In genomic region chr7:123747089-123747488, GRCh38 we compare ENCODE assay signal across 9 cellular contexts. TPM values are rescaled to one million over a fixed set of nuclear protein-coding genes. Genes with fewer than 3 reads are reported as not detected.
DNase-seq lines count a peak whose midpoint lies in the region; ATAC-seq and TF ChIP-seq lines count a peak whose summit lies in the region.
"Had no signal": no experiment of that assay in that cellular context is flagged by ENCODE, and none has a peak within 500 bp of the region (broad histone marks: within the 10 kb centered on the region; RNA-seq: fewer than 3 reads in every experiment).

No MANE protein-coding gene starts in this region.

- H3K36me3 ChIP-seq in SJCRH30 (no peaks in the 10 kb centered on the region), fibroblast of lung (ENCODE audit: control insufficient read depth, insufficient read depth, low read length) (no peaks in the 10 kb centered on the region)

- H3K9ac ChIP-seq in fibroblast of lung (ENCODE audit: insufficient read depth, low read length), result no peak overlapping the region

- peaks cover 60% of the 10 kb centered on the region for H3K79me2 ChIP-seq in fibroblast of lung (ENCODE audit: control insufficient read depth, insufficient read depth, low read length)

- ATAC-seq in GM21786 (IDR thresholded peaks at IDR 0.05; ENCODE audit: unreplicated experiment) (no peak), HG03342 (IDR thresholded peaks at IDR 0.05; ENCODE audit: unreplicated experiment) (no peak)

- H3K27ac ChIP-seq in SJCRH30, result no peak overlapping the region
- peak overlapping the region; percentile 85 for H3K27ac ChIP-seq in fibroblast of lung (ENCODE audit: insufficient read depth, low read length)

- H2AFZ ChIP-seq in fibroblast of lung (ENCODE audit: low read length), result no peak overlapping the region

- H3K4me2 ChIP-seq in fibroblast of lung (ENCODE audit: extremely low read depth, insufficient read depth, low read length), result peak overlapping the region; percentile 80

- H3K9me3 ChIP-seq in SJCRH30 (replicated peaks), result no peaks in the 10 kb centered on the region
- H3K9me3 ChIP-seq in fibroblast of lung (ENCODE audit: control insufficient read depth, insufficient read depth, low read depth, low read length), result no peaks in the 10 kb centered on the region

- H3K4me1 ChIP-seq in SJCRH30, result peaks cover 12% of the 10 kb centered on the region; the same call in 1 of the 2 replicates
- H3K4me1 ChIP-seq in fibroblast of lung (ENCODE audit: control insufficient read depth, extremely low read depth, insufficient read depth, low read length), result no peaks in the 10 kb centered on the region

- H3K4me3 ChIP-seq in SJCRH30 (peak overlapping the region; percentile 86), fibroblast of lung (replicated peaks in 1 of 4; ENCODE audit: control extremely low read depth in 1 of 4, insufficient read depth in 1 of 4, low read depth in 3 of 4, low read length in 4 of 4) (peak overlapping the region; percentile 87 to 93 (median 91)), skeletal muscle cell (ENCODE audit: low read depth, low read length) (peak overlapping the region; percentile 92)

- H4K20me1 ChIP-seq in fibroblast of lung (ENCODE audit: control insufficient read depth, extremely low read depth, insufficient read depth, low read length), result no peaks in the 10 kb centered on the region

- peak; percentile 42 for DNase-seq in GM20000 (ENCODE audit: low spot score)
- peak in 1 of 2 experiments; percentile 13 for DNase-seq in SJCRH30
- no peak for DNase-seq in fibroblast of lung (ENCODE audit: low read depth in 2 of 2)
- no peak for DNase-seq in skeletal muscle cell (ENCODE audit: low read depth)
- no peak for DNase-seq in COR-L47 (lab: John Stamatoyannopoulos, UW)
- no peak for DNase-seq in HT-29 (ENCODE audit: low spot score)
- DNase-seq: occipital lobe had no signal

- H3K27me3 ChIP-seq in SJCRH30, result no peaks in the 10 kb centered on the region
- no peaks in the 10 kb centered on the region for H3K27me3 ChIP-seq in fibroblast of lung (ENCODE audit: control insufficient read depth, insufficient read depth, low read length)

- TF ChIP-seq CTCF in GM20000 (IDR thresholded peaks at IDR 0.05; ENCODE audit: extremely low read depth, missing control alignments), result no peak
- TF ChIP-seq CTCF in fibroblast of lung (conservative IDR thresholded peaks at IDR 0.05 in 1 of 2, IDR thresholded peaks at IDR 0.05 in 1 of 2; ENCODE audit: low read depth in 1 of 2, low read length in 2 of 2), result no peak

RNA-seq across cellular contexts. Expression of gene WASL, which starts 1.7 kb away (rescaled TPM):
- 25.4 and 26.4 TPM in 2 replicates for total RNA-seq in SJCRH30 (2014; rRNA removed; shearing (Covaris generic))
- 12.1 and 15.4 TPM in 2 replicates for total RNA-seq in fibroblast of lung
- polyA plus RNA-seq in fibroblast of lung, result 18.0 and 21.0 TPM in 2 replicates
- polyA plus RNA-seq in fibroblast of lung (2012), result 16.9 and 22.4 TPM in 2 replicates
- 2.5 and 4.2 TPM in 2 replicates for polyA minus RNA-seq in fibroblast of lung (ENCODE audit: low replicate concordance)
- 8.9 and 9.7 TPM in 2 replicates for total RNA-seq in HT-29 (2014; rRNA removed; shearing (Covaris generic))
